In genomic region chr11:61955416-61956135, GRCh38 we compare ENCODE assay signal across 8 cellular contexts.
DNase-seq lines count a peak whose midpoint lies in the region; ATAC-seq lines count a peak whose summit lies in the region.

No MANE protein-coding gene starts in this region.

- ATAC-seq in stimulated activated naive B cell treated with anti-CD40 and anti-IgM and Interleukin-4, amounts not matched to agents 10 μg/mL and 1 μg/mL and 100 μg/mL, for 72 hours (replicated peaks), result peak; percentile 78 to 81
- ATAC-seq in GM21737 (IDR thresholded peaks at IDR 0.05; ENCODE audit: unreplicated experiment) (no peak), GM19452 (IDR thresholded peaks at IDR 0.05; ENCODE audit: unreplicated experiment) (no peak), GM18868 (IDR thresholded peaks at IDR 0.05; ENCODE audit: unreplicated experiment) (no peak)

- H3K27me3 Mint-ChIP-seq in stimulated activated naive B cell treated with anti-CD40 and anti-IgM and Interleukin-4, amounts not matched to agents 10 μg/mL and 1 μg/mL and 100 μg/mL, for 72 hours, result peaks cover 11 to 27% of the 10 kb centered on the region in 2 donors

- H3K4me1 Mint-ChIP-seq in stimulated activated naive B cell treated with anti-CD40 and anti-IgM and Interleukin-4, amounts not matched to agents 10 μg/mL and 1 μg/mL and 100 μg/mL, for 72 hours, result peaks cover 7 to 26% of the 10 kb centered on the region in 2 donors

- H3K4me3 Mint-ChIP-seq in stimulated activated naive B cell treated with anti-CD40 and anti-IgM and Interleukin-4, amounts not matched to agents 10 μg/mL and 1 μg/mL and 100 μg/mL, for 72 hours, result peak overlapping the region; percentile 58 to 74

- H3K36me3 Mint-ChIP-seq in stimulated activated naive B cell treated with anti-CD40 and anti-IgM and Interleukin-4, amounts not matched to agents 10 μg/mL and 1 μg/mL and 100 μg/mL, for 72 hours, result peaks cover 12 to 22% of the 10 kb centered on the region in 2 donors

- DNase-seq in NCI-H748 (lab: John Stamatoyannopoulos, UW; ENCODE audit: unreplicated experiment) (peak; percentile 58), NCI-H748 treated with DMSO at 0.1 percent for 48 hours (lab: John Stamatoyannopoulos, UW) (no peak), astrocyte of the hippocampus (ENCODE audit: low read depth, low spot score) (peak; percentile 31), iris pigment epithelial cell (ENCODE audit: low read depth) (peak; percentile 46)
- no peak for DNase-seq in stimulated activated naive B cell treated with anti-CD40 and anti-IgM and Interleukin-4, amounts not matched to agents 10 μg/mL and 1 μg/mL and 100 μg/mL, for 72 hours

- H3K27ac Mint-ChIP-seq in stimulated activated naive B cell treated with anti-CD40 and anti-IgM and Interleukin-4, amounts not matched to agents 10 μg/mL and 1 μg/mL and 100 μg/mL, for 72 hours, result peak overlapping the region; percentile 42

- no peaks in the 10 kb centered on the region for H3K9me3 Mint-ChIP-seq in stimulated activated naive B cell treated with anti-CD40 and anti-IgM and Interleukin-4, amounts not matched to agents 10 μg/mL and 1 μg/mL and 100 μg/mL, for 72 hours

Comparison
In these comparisons a context has a peak if more than half of its experiments do, and no peak if none do; other contexts are left out.
1. DNase-seq: peak in NCI-H748 (single experiment), astrocyte of the hippocampus (single experiment) and iris pigment epithelial cell (single experiment); none in NCI-H748 treated with DMSO at 0.1 percent for 48 hours (single experiment) and stimulated activated naive B cell treated with anti-CD40 and anti-IgM and Interleukin-4, amounts not matched to agents 10 μg/mL and 1 μg/mL and 100 μg/mL, for 72 hours (single experiment).
2. ATAC-seq: peak in stimulated activated naive B cell treated with anti-CD40 and anti-IgM and Interleukin-4, amounts not matched to agents 10 μg/mL and 1 μg/mL and 100 μg/mL, for 72 hours (2 of 2); none in GM21737 (single experiment), GM19452 (single experiment) and GM18868 (single experiment).